2 cellular contexts compared by ENCODE assay signal in genomic region chr11:11985954-11986949, GRCh38.
TF ChIP-seq lines count a peak whose summit lies in the region.

No MANE protein-coding gene starts in this region.

TF ChIP-seq in SK-N-SH, 30 proteins besides CTCF, POLR2A, EP300 and RAD21 (continued from another document):
- TF ChIP-seq FOXM1 (IDR thresholded peaks at IDR 0.05; ENCODE audit: low read depth) (no peak), TAF1 (IDR thresholded peaks at IDR 0.05; ENCODE audit: borderline replicate concordance, low read depth, low read length) (no peak), MAX (IDR thresholded peaks at IDR 0.05; ENCODE audit: low read depth) (no peak), PBX3 (IDR thresholded peaks at IDR 0.05) (no peak), RFX5 (IDR thresholded peaks at IDR 0.05; ENCODE audit: low read length) (no peak), CHD2 (IDR thresholded peaks at IDR 0.05; ENCODE audit: low read length, partially characterized antibody) (no peak), TEAD4 (IDR thresholded peaks at IDR 0.05; ENCODE audit: borderline replicate concordance, insufficient read depth) (no peak), NRF1 (IDR thresholded peaks at IDR 0.05; ENCODE audit: low read depth, low read length) (no peak), USF1 (IDR thresholded peaks at IDR 0.05; ENCODE audit: borderline replicate concordance, low read depth) (no peak), FOXJ3 (CRISPR knock-in tag; IDR thresholded peaks at IDR 0.05) (no peak), SMC3 (IDR thresholded peaks at IDR 0.05; ENCODE audit: low read depth, low read length) (no peak), ZBTB33 (IDR thresholded peaks at IDR 0.05; ENCODE audit: borderline replicate concordance, low read depth) (no peak), GATA2 (CRISPR knock-in tag; IDR thresholded peaks at IDR 0.05) (no peak), POLR2AphosphoS5 (IDR thresholded peaks at IDR 0.05; ENCODE audit: low read depth, low read length) (no peak), NFIC (IDR thresholded peaks at IDR 0.05; ENCODE audit: borderline replicate concordance) (no peak), GABPA (IDR thresholded peaks at IDR 0.05; ENCODE audit: low read depth) (no peak), MEF2A (IDR thresholded peaks at IDR 0.05; ENCODE audit: borderline replicate concordance, low read depth) (no peak)

TF ChIP-seq in SK-N-SH treated with all-trans-retinoic acid at 6 μM for 48 hours, 23 proteins besides CTCF, POLR2A, EP300 and RAD21 (continued from another document):
- TF ChIP-seq CSDC2 (CRISPR knock-in tag; IDR thresholded peaks at IDR 0.05) (no peak), CREB5 (CRISPR knock-in tag; IDR thresholded peaks at IDR 0.05; ENCODE audit: low read depth) (no peak), PATZ1 (CRISPR knock-in tag; IDR thresholded peaks at IDR 0.05; ENCODE audit: borderline replicate concordance) (no peak), SNAI2 (CRISPR knock-in tag; IDR thresholded peaks at IDR 0.05) (no peak), ZC3H10 (CRISPR knock-in tag; IDR thresholded peaks at IDR 0.05) (no peak)
